Comparison of ENCODE assay signal across 19 cellular contexts in genomic region chr3:177377166-177377565, GRCh38.
DNase-seq lines count a peak whose midpoint lies in the region; ATAC-seq and TF ChIP-seq lines count a peak whose summit lies in the region.
"Had no signal": no experiment of that assay in that cellular context is flagged by ENCODE, and none has a peak within 500 bp of the region (broad histone marks: within the 10 kb centered on the region; RNA-seq: fewer than 3 reads in every experiment).

No MANE protein-coding gene starts in this region.

- H3K4me3 ChIP-seq in coronary artery (no peak overlapping the region), esophagus muscularis mucosa (no peak overlapping the region)

- DNase-seq in activated CD4-positive, alpha-beta T cell treated with anti-CD3 and anti-CD28 coated beads, Interleukin-2, amount 10 ng/mL, durations not matched to agents 24 days and 14 days, result peak; percentile 39
- no peak for DNase-seq in activated CD4-positive, alpha-beta T cell treated with anti-CD3 and anti-CD28 coated beads, Interleukin-2, amount 10 ng/mL, durations not matched to agents 7 days and 5 days
- DNase-seq in left colon (peak in 1 of 2 donors; percentile 52), anterior cingulate cortex (lab: John Stamatoyannopoulos, UW) (no peak), coronary artery (ENCODE audit: low spot score) (no peak), dermis blood vessel endothelial cell (no peak), esophagus muscularis mucosa (ENCODE audit: extremely low spot score) (no peak)
- DNase-seq: activated CD4-positive, alpha-beta T cell treated with anti-CD3 and anti-CD28 coated beads for 36 hours; amniotic stem cell; CD4-positive, alpha-beta T cell; central memory CD4-positive, alpha-beta T cell; effector memory CD4-positive, alpha-beta T cell; hippocampal formation; Kasumi-1; NCI-H1417; NCI-H510A; stimulated activated CD4-positive, alpha-beta T cell treated with anti-CD3 and anti-CD28 coated beads, Interleukin-15, amount 100 ng/mL, for 24 hours; stimulated activated naive CD4-positive, alpha-beta T cell had no signal

- H3K4me1 ChIP-seq in esophagus muscularis mucosa, result peaks cover 0 to 12% (median 8%) of the 10 kb centered on the region in 4 donors

- WGBS in esophagus muscularis mucosa, result 91% methylated on average over 9 of the region's 9 CpGs

- H3K27me3 ChIP-seq in esophagus muscularis mucosa, result no peaks in the 10 kb centered on the region

- H3K27ac ChIP-seq in coronary artery (no peak overlapping the region), esophagus muscularis mucosa (replicated peaks in 1 of 4) (no peak overlapping the region)

- TF ChIP-seq EP300 in esophagus muscularis mucosa (IDR thresholded peaks at IDR 0.05), result no peak

- POLR2A ChIA-PET in activated CD4-positive, alpha-beta T cell treated with anti-CD3 and anti-CD28 coated beads, Interleukin-2, amount 10 ng/mL, durations not matched to agents 7 days and 5 days (lab: Charles Lee), result no interaction called here

- no peaks in the 10 kb centered on the region for H3K36me3 ChIP-seq in esophagus muscularis mucosa

- no peak for TF ChIP-seq POLR2A in esophagus muscularis mucosa (IDR thresholded peaks at IDR 0.05; ENCODE audit: low read depth)

- peaks cover 2% of the 10 kb centered on the region for H3K4me1 Mint-ChIP-seq in activated CD4-positive, alpha-beta T cell treated with anti-CD3 and anti-CD28 coated beads, Interleukin-2, amount 10 ng/mL, durations not matched to agents 24 days and 14 days
- H3K4me1 Mint-ChIP-seq in activated CD4-positive, alpha-beta T cell treated with anti-CD3 and anti-CD28 coated beads, Interleukin-2, amount 10 ng/mL, durations not matched to agents 7 days and 5 days, result no peaks in the 10 kb centered on the region
- H3K4me1 Mint-ChIP-seq in activated T-helper 17 cell treated with anti-CD3 and anti-CD28 coated beads, Interleukin-2, amount 50 U/mL, for 72 hours, result peaks cover 7% of the 10 kb centered on the region

- no peaks in the 10 kb centered on the region for H3K27me3 Mint-ChIP-seq in activated CD4-positive, alpha-beta T cell treated with anti-CD3 and anti-CD28 coated beads, Interleukin-2, amount 10 ng/mL, durations not matched to agents 24 days and 14 days
- H3K27me3 Mint-ChIP-seq in activated CD4-positive, alpha-beta T cell treated with anti-CD3 and anti-CD28 coated beads, Interleukin-2, amount 10 ng/mL, durations not matched to agents 7 days and 5 days, result no peaks in the 10 kb centered on the region
- no peaks in the 10 kb centered on the region for H3K27me3 Mint-ChIP-seq in activated T-helper 17 cell treated with anti-CD3 and anti-CD28 coated beads, Interleukin-2, amount 50 U/mL, for 72 hours
- H3K27me3 Mint-ChIP-seq: activated CD4-positive, alpha-beta T cell treated with anti-CD3 and anti-CD28 coated beads for 36 hours; CD4-positive, alpha-beta T cell had no signal

- intact Hi-C loops in activated CD4-positive, alpha-beta T cell treated with anti-CD3 and anti-CD28 coated beads, Interleukin-2, amount 10 ng/mL, durations not matched to agents 24 days and 14 days (cut with micrococcal nuclease), result no loop called here
- intact Hi-C loops in left colon (cut with DNase I, micrococcal nuclease), result loop anchor here in 1 of 2 donors (10.0 kb wide), 2 partner anchors 48 to 1008 kb away; no protein-coding TSS in a partner anchor
- intact Hi-C loops in esophagus muscularis mucosa (cut with DNase I), result loop anchor here (5.0 kb wide), 1 partner anchor 50 kb away; no protein-coding TSS in a partner anchor

- CTCF ChIA-PET in activated CD4-positive, alpha-beta T cell treated with anti-CD3 and anti-CD28 coated beads, Interleukin-2, amount 10 ng/mL, durations not matched to agents 7 days and 5 days (lab: Charles Lee), result interaction anchor here (0.6 kb wide), 1 partner anchor 172 kb away, joined by 4 read pairs; no protein-coding TSS in a partner anchor

- H3K27ac Mint-ChIP-seq in activated CD4-positive, alpha-beta T cell treated with anti-CD3 and anti-CD28 coated beads, Interleukin-2, amount 10 ng/mL, durations not matched to agents 24 days and 14 days, result no peak overlapping the region
- H3K27ac Mint-ChIP-seq in activated CD4-positive, alpha-beta T cell treated with anti-CD3 and anti-CD28 coated beads, Interleukin-2, amount 10 ng/mL, durations not matched to agents 7 days and 5 days, result no peak overlapping the region
- peak overlapping the region; percentile 36 for H3K27ac Mint-ChIP-seq in activated T-helper 17 cell treated with anti-CD3 and anti-CD28 coated beads, Interleukin-2, amount 50 U/mL, for 72 hours
- H3K27ac Mint-ChIP-seq: activated CD4-positive, alpha-beta T cell treated with anti-CD3 and anti-CD28 coated beads for 36 hours; CD4-positive, alpha-beta T cell had no signal

- H3K36me3 Mint-ChIP-seq in activated CD4-positive, alpha-beta T cell treated with anti-CD3 and anti-CD28 coated beads, Interleukin-2, amount 10 ng/mL, durations not matched to agents 24 days and 14 days (ENCODE audit: low read depth), result no peaks in the 10 kb centered on the region
- H3K36me3 Mint-ChIP-seq in activated CD4-positive, alpha-beta T cell treated with anti-CD3 and anti-CD28 coated beads, Interleukin-2, amount 10 ng/mL, durations not matched to agents 7 days and 5 days (ENCODE audit: low read depth), result peaks cover 6% of the 10 kb centered on the region
- no peaks in the 10 kb centered on the region for H3K36me3 Mint-ChIP-seq in activated T-helper 17 cell treated with anti-CD3 and anti-CD28 coated beads, Interleukin-2, amount 50 U/mL, for 72 hours (ENCODE audit: low read depth)

- peaks cover 0 to 6% (median 2%) of the 10 kb centered on the region in 4 donors for H3K9me3 ChIP-seq in esophagus muscularis mucosa

- H3K4me3 Mint-ChIP-seq in activated CD4-positive, alpha-beta T cell treated with anti-CD3 and anti-CD28 coated beads, Interleukin-2, amount 10 ng/mL, durations not matched to agents 24 days and 14 days, result no peak overlapping the region
- no peak overlapping the region for H3K4me3 Mint-ChIP-seq in activated CD4-positive, alpha-beta T cell treated with anti-CD3 and anti-CD28 coated beads, Interleukin-2, amount 10 ng/mL, durations not matched to agents 7 days and 5 days
- H3K4me3 Mint-ChIP-seq in activated T-helper 17 cell treated with anti-CD3 and anti-CD28 coated beads, Interleukin-2, amount 50 U/mL, for 72 hours, result no peak overlapping the region
- H3K4me3 Mint-ChIP-seq: activated CD4-positive, alpha-beta T cell treated with anti-CD3 and anti-CD28 coated beads for 36 hours; CD4-positive, alpha-beta T cell had no signal

- TF ChIP-seq CTCF in coronary artery (IDR thresholded peaks at IDR 0.05) (no peak), esophagus muscularis mucosa (IDR thresholded peaks at IDR 0.05) (no peak)

- peaks cover 2% of the 10 kb centered on the region for H3K9me3 Mint-ChIP-seq in activated CD4-positive, alpha-beta T cell treated with anti-CD3 and anti-CD28 coated beads, Interleukin-2, amount 10 ng/mL, durations not matched to agents 24 days and 14 days
- H3K9me3 Mint-ChIP-seq in activated CD4-positive, alpha-beta T cell treated with anti-CD3 and anti-CD28 coated beads, Interleukin-2, amount 10 ng/mL, durations not matched to agents 7 days and 5 days, result peaks cover 8% of the 10 kb centered on the region
- H3K9me3 Mint-ChIP-seq in activated T-helper 17 cell treated with anti-CD3 and anti-CD28 coated beads, Interleukin-2, amount 50 U/mL, for 72 hours, result no peaks in the 10 kb centered on the region

- ATAC-seq in activated T-helper 17 cell treated with anti-CD3 and anti-CD28 coated beads, Interleukin-2, amount 50 U/mL, for 72 hours (replicated peaks), result no peak
- peak; percentile 75 for ATAC-seq in left colon
- ATAC-seq: activated CD4-positive, alpha-beta T cell treated with anti-CD3 and anti-CD28 coated beads for 36 hours had no signal
